In the genomic region with DNA sequence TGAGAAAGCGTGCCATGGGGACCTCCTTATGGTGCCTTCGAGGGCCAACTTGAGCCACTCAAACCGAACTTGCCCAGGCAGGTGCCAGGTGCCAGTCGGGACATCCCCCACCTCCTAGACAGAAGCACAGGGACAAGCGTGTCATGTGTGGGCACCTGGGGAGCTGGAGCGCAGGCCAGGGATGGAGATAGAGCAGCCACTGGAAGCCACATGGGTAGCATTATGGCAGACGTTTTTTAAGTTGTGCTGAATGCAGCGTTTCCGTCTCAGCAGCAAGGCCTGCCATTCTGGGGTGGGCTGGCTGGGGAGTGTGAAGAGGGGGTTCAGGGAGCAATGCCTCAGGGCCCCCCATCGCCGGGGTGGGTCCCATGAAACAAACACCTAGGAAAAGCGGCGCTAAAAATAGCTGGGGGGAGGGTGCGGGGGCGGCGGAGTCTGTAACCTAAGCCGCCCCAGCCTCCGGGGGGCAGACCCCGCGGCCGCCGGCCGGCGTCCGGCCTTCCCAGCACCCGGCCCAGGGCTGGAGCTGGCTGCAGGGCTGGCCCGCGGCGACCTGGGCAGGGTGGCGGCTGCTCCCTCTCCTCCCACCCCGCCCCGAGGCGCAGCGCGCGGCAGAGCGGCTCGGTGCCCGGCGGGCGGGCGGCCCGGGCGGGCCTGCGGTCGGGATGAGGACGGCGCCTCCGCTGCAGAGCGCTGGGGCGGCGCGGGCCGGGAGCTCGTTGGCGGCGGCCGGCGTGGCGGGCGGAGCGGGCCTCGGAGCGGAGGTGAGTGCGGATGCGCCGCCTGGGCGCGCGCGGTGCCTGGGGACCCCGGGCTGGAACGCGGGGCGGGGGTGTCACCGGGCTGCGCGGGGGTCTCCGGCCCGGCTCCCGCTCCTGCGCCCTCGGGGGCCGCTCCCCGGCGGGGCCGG, we compare ENCODE assay signal across 8 cellular contexts. TPM values are rescaled to one million over a fixed set of nuclear protein-coding genes. Genes with fewer than 3 reads are reported as not detected.
A peak's percentile ranks its signal among the peaks of the same experiment; 100 is the strongest.
DNase-seq lines count a peak whose midpoint lies in the region; ATAC-seq, FAIRE-seq and TF ChIP-seq lines count a peak whose summit lies in the region.

A gene with protein sequence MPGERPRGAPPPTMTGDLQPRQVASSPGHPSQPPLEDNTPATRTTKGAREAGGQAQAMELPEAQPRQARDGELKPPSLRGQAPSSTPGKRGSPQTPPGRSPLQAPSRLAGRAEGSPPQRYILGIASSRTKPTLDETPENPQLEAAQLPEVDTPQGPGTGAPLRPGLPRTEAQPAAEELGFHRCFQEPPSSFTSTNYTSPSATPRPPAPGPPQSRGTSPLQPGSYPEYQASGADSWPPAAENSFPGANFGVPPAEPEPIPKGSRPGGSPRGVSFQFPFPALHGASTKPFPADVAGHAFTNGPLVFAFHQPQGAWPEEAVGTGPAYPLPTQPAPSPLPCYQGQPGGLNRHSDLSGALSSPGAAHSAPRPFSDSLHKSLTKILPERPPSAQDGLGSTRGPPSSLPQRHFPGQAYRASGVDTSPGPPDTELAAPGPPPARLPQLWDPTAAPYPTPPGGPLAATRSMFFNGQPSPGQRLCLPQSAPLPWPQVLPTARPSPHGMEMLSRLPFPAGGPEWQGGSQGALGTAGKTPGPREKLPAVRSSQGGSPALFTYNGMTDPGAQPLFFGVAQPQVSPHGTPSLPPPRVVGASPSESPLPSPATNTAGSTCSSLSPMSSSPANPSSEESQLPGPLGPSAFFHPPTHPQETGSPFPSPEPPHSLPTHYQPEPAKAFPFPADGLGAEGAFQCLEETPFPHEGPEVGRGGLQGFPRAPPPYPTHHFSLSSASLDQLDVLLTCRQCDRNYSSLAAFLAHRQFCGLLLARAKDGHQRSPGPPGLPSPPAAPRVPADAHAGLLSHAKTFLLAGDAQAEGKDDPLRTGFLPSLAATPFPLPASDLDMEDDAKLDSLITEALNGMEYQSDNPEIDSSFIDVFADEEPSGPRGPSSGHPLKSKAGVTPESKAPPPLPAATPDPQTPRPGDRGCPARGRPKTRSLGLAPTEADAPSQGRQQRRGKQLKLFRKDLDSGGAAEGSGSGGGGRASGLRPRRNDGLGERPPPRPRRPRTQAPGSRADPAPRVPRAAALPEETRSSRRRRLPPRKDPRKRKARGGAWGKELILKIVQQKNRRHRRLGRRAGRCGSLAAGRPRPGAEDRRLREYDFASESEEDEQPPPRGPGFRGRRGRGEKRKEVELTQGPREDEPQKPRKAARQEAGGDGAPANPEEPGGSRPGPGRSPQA (N-terminal part only) (plus strand): TSS at position 469 of the 910 bp plus-strand sequence. CDS start 44,512 bp downstream, outside the sequence.

- CTCF ChIA-PET in BJ (lab: Yijun Ruan, JAX) (interaction anchor here (0.6 to 1.6 kb wide), 8 partner anchors 9 to 410 kb away, joined by 3 to 7 read pairs (median 3); no protein-coding TSS in a partner anchor), PC-9 (lab: Charles Lee) (no interaction called here)

- H3K36me3 Mint-ChIP-seq in neural progenitor cell, result no peaks in the 10 kb centered on the region

- H3K36me3 ChIP-seq in BJ (ENCODE audit: control insufficient read depth, insufficient read depth, low read length), result no peaks in the 10 kb centered on the region
- H3K36me3 ChIP-seq in PC-9 (ENCODE audit: low read depth), result no peaks in the 10 kb centered on the region
- H3K36me3 ChIP-seq in neural progenitor cell, result no peaks in the 10 kb centered on the region

- peaks cover 18% of the 10 kb centered on the region for H3F3A ChIP-seq in PC-9 (ENCODE audit: insufficient read depth, low read depth)
- H3F3A ChIP-seq in neural progenitor cell (ENCODE audit: low read depth), result peaks cover 23% of the 10 kb centered on the region

- no peak for ATAC-seq in GM19463 (IDR thresholded peaks at IDR 0.05; ENCODE audit: unreplicated experiment)
- ATAC-seq in GM21619 (IDR thresholded peaks at IDR 0.05; ENCODE audit: unreplicated experiment), result no peak

- POLR2A ChIA-PET in BJ (lab: Charles Lee) (interaction anchor here (0.6 kb wide), 1 partner anchor 939 kb away, joined by 7 read pairs; no protein-coding TSS in a partner anchor), PC-9 (lab: Charles Lee; ENCODE audit: unreplicated experiment) (interaction anchor here (0.7 kb wide), 1 partner anchor 186 kb away, joined by 5 read pairs; no protein-coding TSS in a partner anchor)

- H3K27ac ChIP-seq in PC-9 (no peak within 1 kb of the TSS), neural progenitor cell (no peak within 1 kb of the TSS)

- H2AFZ ChIP-seq in PC-9 (peak within 1 kb of the TSS; percentile 40), neural progenitor cell (replicated peaks) (peak within 1 kb of the TSS; percentile 28)

- no peaks in the 10 kb centered on the region for H3K9me3 Mint-ChIP-seq in neural progenitor cell

- H3K79me2 ChIP-seq in PC-9 (ENCODE audit: low read depth) (no peaks in the 10 kb centered on the region), neural progenitor cell (ENCODE audit: low read depth) (no peaks in the 10 kb centered on the region)

- H3K9me3 ChIP-seq in PC-9 (ENCODE audit: insufficient read depth, low read depth) (no peaks in the 10 kb centered on the region), neural progenitor cell (ENCODE audit: low read depth) (no peaks in the 10 kb centered on the region)

- DNase-seq in BJ (ENCODE audit: low read depth) (no peak), PC-9 (peak in 1 of 2 experiments; percentile 67), frontal cortex (ENCODE audit: low spot score in 2 of 2) (peak; percentile 56 to 64), neural progenitor cell (ENCODE audit: low spot score) (peak; percentile 69), KBM-7 (no peak)
- no peak for DNase-seq in central memory CD4-positive, alpha-beta T cell

- H4K20me1 ChIP-seq in PC-9 (ENCODE audit: insufficient read depth) (no peaks in the 10 kb centered on the region), neural progenitor cell (ENCODE audit: low read depth) (peaks cover 14% of the 10 kb centered on the region)

- H3K4me2 ChIP-seq in PC-9 (peak within 1 kb of the TSS; percentile 74), neural progenitor cell (peak within 1 kb of the TSS; percentile 78)

- intact Hi-C loops in PC-9 (cut with micrococcal nuclease; ENCODE audit: unreplicated experiment), result loop anchor here (1.0 to 10.0 kb wide), 2 partner anchors 50 to 188 kb away; no protein-coding TSS in a partner anchor

- in situ Hi-C loops in KBM-7 (cut with MboI; ENCODE audit: low pct_unique_long_range_greater_than_20kb, low sequenced_read_pairs), result no loop called here

- H3K4me1 ChIP-seq in PC-9 (replicated peaks; ENCODE audit: insufficient read depth), result peaks cover 15% of the 10 kb centered on the region
- no peaks in the 10 kb centered on the region for H3K4me1 ChIP-seq in neural progenitor cell

- no peaks in the 10 kb centered on the region for H3K9me2 ChIP-seq in PC-9 (ENCODE audit: insufficient read depth)

- no TSS peak for BruUV-seq in PC-9 (replicated peaks; lab: Mats Ljungman, UMichigan)

- H3K9ac ChIP-seq in neural progenitor cell, result no peak within 1 kb of the TSS

- H3K27me3 Mint-ChIP-seq in neural progenitor cell (ENCODE audit: insufficient read depth, low read depth), result peaks cover 31% of the 10 kb centered on the region

- H3K4me1 Mint-ChIP-seq in neural progenitor cell, result peaks cover 14% of the 10 kb centered on the region

- TF ChIP-seq CTCF in BJ (IDR thresholded peaks at IDR 0.05; ENCODE audit: insufficient read depth, low read depth, low read length), result no peak
- TF ChIP-seq CTCF in PC-9 (conservative IDR thresholded peaks at IDR 0.05), result no peak
- TF ChIP-seq CTCF in neural progenitor cell (IDR thresholded peaks at IDR 0.05), result no peak

- H3K4me3 Mint-ChIP-seq in neural progenitor cell, result peak within 1 kb of the TSS; percentile 84

- peak within 1 kb of the TSS; percentile 50 for H3K4me3 ChIP-seq in BJ (ENCODE audit: low read depth, low read length)
- H3K4me3 ChIP-seq in PC-9, result peak within 1 kb of the TSS; percentile 60
- H3K4me3 ChIP-seq in neural progenitor cell, result peak within 1 kb of the TSS; percentile 40

- FAIRE-seq in frontal cortex (lab: Jason Lieb, UNC), result no peak

- H3K27ac Mint-ChIP-seq in neural progenitor cell, result no peak within 1 kb of the TSS

- H3K27me3 ChIP-seq in BJ (ENCODE audit: control insufficient read depth, insufficient read depth, low read length), result no peaks in the 10 kb centered on the region
- peaks cover 5% of the 10 kb centered on the region; the same call in 1 of the 2 replicates for H3K27me3 ChIP-seq in PC-9 (ENCODE audit: insufficient read depth, low read depth)
- H3K27me3 ChIP-seq in neural progenitor cell, result peaks cover 63% of the 10 kb centered on the region

RNA-seq across cellular contexts. Expression of the gene that starts here (rescaled TPM):
- 0.81 and 1.2 TPM in 2 replicates for polyA plus RNA-seq in BJ (2011; rRNA removed)
- 0.95 and 2.5 TPM in 2 replicates for polyA minus RNA-seq in BJ (2011; rRNA and poly(A)+ RNA removed)
- 9.8 and 16.1 TPM in 2 replicates for total RNA-seq in PC-9 (2021)
- 0.41 TPM for total RNA-seq in frontal cortex
- 0.02 and 0.03 TPM in 2 replicates for total RNA-seq in neural progenitor cell (ENCODE audit: low replicate concordance)

Comparison
In these comparisons a context has a peak if more than half of its experiments do, and no peak if none do; other contexts are left out.
1. Peak in DNase-seq in frontal cortex; RNA of the gene not detected or under 1 TPM.
2. Peak in DNase-seq, H3K4me3 ChIP-seq and H3K4me2 ChIP-seq in neural progenitor cell; RNA of the gene not detected or under 1 TPM.